In the genomic region with DNA sequence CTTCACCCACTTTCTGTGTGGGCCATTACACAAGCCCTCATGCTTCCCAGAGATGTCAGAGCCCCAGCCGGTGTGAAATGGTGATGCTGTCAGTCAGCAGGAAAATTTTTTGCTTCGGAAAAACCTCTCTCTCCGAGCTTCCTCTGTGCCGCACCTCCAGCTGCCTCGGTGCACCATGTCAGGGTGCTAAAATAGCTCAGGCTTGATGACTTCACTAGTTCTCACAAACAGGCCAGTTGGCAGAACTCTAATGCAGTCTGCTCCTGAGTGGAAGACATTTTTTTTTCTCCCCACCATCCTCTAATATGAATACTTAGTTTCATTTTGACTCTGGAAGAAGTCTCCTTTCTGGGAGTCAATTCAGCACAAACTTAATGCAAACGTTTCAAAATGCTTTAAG, we compare ENCODE assay signal across 7 cellular contexts.
A peak's percentile ranks its signal among the peaks of the same experiment; 100 is the strongest.
DNase-seq lines count a peak whose midpoint lies in the region; ATAC-seq lines count a peak whose summit lies in the region.

No MANE protein-coding gene starts in this region.

- peak; percentile 67 for DNase-seq in activated CD4-positive, alpha-beta T cell treated with anti-CD3 and anti-CD28 coated beads, Interleukin-2, amount 10 ng/mL, durations not matched to agents 24 days and 14 days
- DNase-seq in germinal center (ENCODE audit: low spot score) (peak; percentile 31), sciatic nerve (ENCODE audit: low spot score) (no peak), NCI-H446 (lab: John Stamatoyannopoulos, UW) (no peak), Kasumi-1 (lab: John Stamatoyannopoulos, UW) (no peak)

- intact Hi-C loops in activated CD4-positive, alpha-beta T cell treated with anti-CD3 and anti-CD28 coated beads, Interleukin-2, amount 10 ng/mL, durations not matched to agents 24 days and 14 days (cut with micrococcal nuclease): loop anchor here (1.0 to 5.0 kb wide), 7 partner anchors 28 to 224 kb away; no protein-coding TSS in a partner anchor
- intact Hi-C loops in sciatic nerve (cut with DNase I): no loop called here

- H3K4me3 Mint-ChIP-seq in activated CD4-positive, alpha-beta T cell treated with anti-CD3 and anti-CD28 coated beads, Interleukin-2, amount 10 ng/mL, durations not matched to agents 24 days and 14 days: peak overlapping the region; percentile 74

- peak overlapping the region; percentile 88 for H3K27ac Mint-ChIP-seq in activated CD4-positive, alpha-beta T cell treated with anti-CD3 and anti-CD28 coated beads, Interleukin-2, amount 10 ng/mL, durations not matched to agents 24 days and 14 days

- peaks cover 12% of the 10 kb centered on the region for H3K9me3 Mint-ChIP-seq in activated CD4-positive, alpha-beta T cell treated with anti-CD3 and anti-CD28 coated beads, Interleukin-2, amount 10 ng/mL, durations not matched to agents 24 days and 14 days

- ATAC-seq in GM19043 (IDR thresholded peaks at IDR 0.05; ENCODE audit: low read depth, unreplicated experiment) (peak; percentile 64), HG03045 (IDR thresholded peaks at IDR 0.05; ENCODE audit: unreplicated experiment) (peak; percentile 90), sciatic nerve (peak; percentile 91)

- peaks cover 28% of the 10 kb centered on the region for H3K36me3 Mint-ChIP-seq in activated CD4-positive, alpha-beta T cell treated with anti-CD3 and anti-CD28 coated beads, Interleukin-2, amount 10 ng/mL, durations not matched to agents 24 days and 14 days (ENCODE audit: low read depth)

- H3K27me3 Mint-ChIP-seq in activated CD4-positive, alpha-beta T cell treated with anti-CD3 and anti-CD28 coated beads, Interleukin-2, amount 10 ng/mL, durations not matched to agents 24 days and 14 days: no peaks in the 10 kb centered on the region

- H3K4me1 Mint-ChIP-seq in activated CD4-positive, alpha-beta T cell treated with anti-CD3 and anti-CD28 coated beads, Interleukin-2, amount 10 ng/mL, durations not matched to agents 24 days and 14 days: peaks cover 62% of the 10 kb centered on the region

Comparison
In these comparisons a context has a peak if more than half of its experiments do, and no peak if none do; other contexts are left out.
1. DNase-seq: peak in activated CD4-positive, alpha-beta T cell treated with anti-CD3 and anti-CD28 coated beads, Interleukin-2, amount 10 ng/mL, durations not matched to agents 24 days and 14 days (single experiment) and germinal center (single experiment); none in sciatic nerve (single experiment), NCI-H446 (0 of 2) and Kasumi-1 (0 of 2).
2. Peak in every context shown above with its lines, with median percentiles within 50 percentile points of each other: ATAC-seq.